ENCODE assay signal across 8 cellular contexts in genomic region chr6:32086661-32087573, GRCh38. TPM values are rescaled to one million over a fixed set of nuclear protein-coding genes. Genes with fewer than 3 reads are reported as not detected.
A peak's percentile ranks its signal among the peaks of the same experiment; 100 is the strongest.
DNase-seq lines count a peak whose midpoint lies in the region; ATAC-seq and TF ChIP-seq lines count a peak whose summit lies in the region.

No MANE protein-coding gene starts in this region.

- DNase-seq in A172 (ENCODE audit: low spot score) (peak; percentile 89), GM20000 (ENCODE audit: low spot score) (peak; percentile 80), WTC11 (ENCODE audit: low spot score) (no peak), heart left ventricle (peak in 2 of 5 donors; percentile 42 to 71), DMS153 treated with DMSO at 0.1 percent for 48 hours (lab: John Stamatoyannopoulos, UW; ENCODE audit: unreplicated experiment) (no peak)
- DNase-seq in stimulated activated naive B cell treated with anti-CD40 and anti-IgM and Interleukin-4, amounts not matched to agents 10 μg/mL and 1 μg/mL and 100 μg/mL, for 72 hours, result peak; percentile 78
- DNase-seq in activated T-helper 2 cell treated with anti-CD3 and anti-CD28 coated beads, Interferon-gamma antibody, Interleukin-2, Interleukin-4, amounts not matched to agents 10 μg/mL and 5 μg/mL and 100 μg/mL, durations not matched to agents 14 hours and 24 hours and 36 hours (ENCODE audit: low spot score), result no peak

- peaks cover 0 to 81% (median 21%) of the 10 kb centered on the region in 9 donors for H3K36me3 ChIP-seq in heart left ventricle

- H3K4me1 ChIP-seq in heart left ventricle, result peaks cover 0 to 48% (median 16%) of the 10 kb centered on the region in 12 donors

- 26 to 65% (median 30%) methylated on average over 10 to 45 of the region's 45 CpGs for WGBS in heart left ventricle, 4 donors

- H3K27me3 Mint-ChIP-seq in WTC11 (ENCODE audit: low read depth), result peaks cover 13% of the 10 kb centered on the region
- H3K27me3 Mint-ChIP-seq in stimulated activated naive B cell treated with anti-CD40 and anti-IgM and Interleukin-4, amounts not matched to agents 10 μg/mL and 1 μg/mL and 100 μg/mL, for 72 hours, result peaks cover 71 to 82% of the 10 kb centered on the region in 2 donors
- peaks cover 62% of the 10 kb centered on the region for H3K27me3 Mint-ChIP-seq in activated T-helper 2 cell treated with anti-CD3 and anti-CD28 coated beads, Interferon-gamma antibody, Interleukin-2, Interleukin-4, amounts not matched to agents 10 μg/mL and 5 μg/mL and 100 μg/mL, durations not matched to agents 14 hours and 24 hours and 36 hours (ENCODE audit: low read depth)

- peak overlapping the region in 11 of 12 donors; percentile 37 to 83 (median 79) for H3K27ac ChIP-seq in heart left ventricle

- no peaks in the 10 kb centered on the region for H3K9me3 Mint-ChIP-seq in WTC11
- no peaks in the 10 kb centered on the region for H3K9me3 Mint-ChIP-seq in stimulated activated naive B cell treated with anti-CD40 and anti-IgM and Interleukin-4, amounts not matched to agents 10 μg/mL and 1 μg/mL and 100 μg/mL, for 72 hours
- H3K9me3 Mint-ChIP-seq in activated T-helper 2 cell treated with anti-CD3 and anti-CD28 coated beads, Interferon-gamma antibody, Interleukin-2, Interleukin-4, amounts not matched to agents 10 μg/mL and 5 μg/mL and 100 μg/mL, durations not matched to agents 14 hours and 24 hours and 36 hours, result no peaks in the 10 kb centered on the region

- no peak for TF ChIP-seq POLR2A in heart left ventricle (IDR thresholded peaks at IDR 0.05)

- peaks cover 16% of the 10 kb centered on the region for H3K4me1 Mint-ChIP-seq in WTC11
- peaks cover 20 to 28% of the 10 kb centered on the region in 2 donors for H3K4me1 Mint-ChIP-seq in stimulated activated naive B cell treated with anti-CD40 and anti-IgM and Interleukin-4, amounts not matched to agents 10 μg/mL and 1 μg/mL and 100 μg/mL, for 72 hours
- H3K4me1 Mint-ChIP-seq in activated T-helper 2 cell treated with anti-CD3 and anti-CD28 coated beads, Interferon-gamma antibody, Interleukin-2, Interleukin-4, amounts not matched to agents 10 μg/mL and 5 μg/mL and 100 μg/mL, durations not matched to agents 14 hours and 24 hours and 36 hours (ENCODE audit: low read depth), result peaks cover 10% of the 10 kb centered on the region

- peaks cover 0 to 17% (median 0%) of the 10 kb centered on the region in 9 donors for H3K27me3 ChIP-seq in heart left ventricle

- no peaks in the 10 kb centered on the region for H3K36me3 Mint-ChIP-seq in WTC11
- H3K36me3 Mint-ChIP-seq in stimulated activated naive B cell treated with anti-CD40 and anti-IgM and Interleukin-4, amounts not matched to agents 10 μg/mL and 1 μg/mL and 100 μg/mL, for 72 hours, result no peaks in the 10 kb centered on the region
- H3K36me3 Mint-ChIP-seq in activated T-helper 2 cell treated with anti-CD3 and anti-CD28 coated beads, Interferon-gamma antibody, Interleukin-2, Interleukin-4, amounts not matched to agents 10 μg/mL and 5 μg/mL and 100 μg/mL, durations not matched to agents 14 hours and 24 hours and 36 hours (ENCODE audit: low read depth), result no peaks in the 10 kb centered on the region

- TF ChIP-seq CTCF in GM20000 (IDR thresholded peaks at IDR 0.05; ENCODE audit: extremely low read depth, missing control alignments), result no peak
- TF ChIP-seq CTCF in WTC11 (IDR thresholded peaks at IDR 0.05), result no peak
- no peak for TF ChIP-seq CTCF in heart left ventricle (IDR thresholded peaks at IDR 0.05)

- POLR2A ChIA-PET in WTC11 (lab: Charles Lee), result interaction anchor here (0.6 kb wide), 1 partner anchor 44 kb away, joined by 9 read pairs; no protein-coding TSS in a partner anchor

- intact Hi-C loops in heart left ventricle (cut with DNase I), result loop anchor here in 3 of 10 donors (5.0 to 10.0 kb wide), 3 partner anchors 35 to 68 kb away; partner anchors contain the start of genes PPT2 (in 2 of the 3) and PRRT1 (in 2 of the 3)
- intact Hi-C loops in activated T-helper 2 cell treated with anti-CD3 and anti-CD28 coated beads, Interferon-gamma antibody, Interleukin-2, Interleukin-4, amounts not matched to agents 10 μg/mL and 5 μg/mL and 100 μg/mL, durations not matched to agents 14 hours and 24 hours and 36 hours (cut with micrococcal nuclease), result loop anchor here (2.0 kb wide), 1 partner anchor 68 kb away; the partner anchor contains the start of gene PPT2

- H3K9me3 ChIP-seq in heart left ventricle, result no peaks in the 10 kb centered on the region

- H3K27ac Mint-ChIP-seq in WTC11, result no peak overlapping the region
- peak overlapping the region; percentile 76 for H3K27ac Mint-ChIP-seq in stimulated activated naive B cell treated with anti-CD40 and anti-IgM and Interleukin-4, amounts not matched to agents 10 μg/mL and 1 μg/mL and 100 μg/mL, for 72 hours
- no peak overlapping the region for H3K27ac Mint-ChIP-seq in activated T-helper 2 cell treated with anti-CD3 and anti-CD28 coated beads, Interferon-gamma antibody, Interleukin-2, Interleukin-4, amounts not matched to agents 10 μg/mL and 5 μg/mL and 100 μg/mL, durations not matched to agents 14 hours and 24 hours and 36 hours

- peak overlapping the region; percentile 55 for H3K4me3 Mint-ChIP-seq in WTC11
- peak overlapping the region; percentile 34 to 41 for H3K4me3 Mint-ChIP-seq in stimulated activated naive B cell treated with anti-CD40 and anti-IgM and Interleukin-4, amounts not matched to agents 10 μg/mL and 1 μg/mL and 100 μg/mL, for 72 hours
- no peak overlapping the region for H3K4me3 Mint-ChIP-seq in activated T-helper 2 cell treated with anti-CD3 and anti-CD28 coated beads, Interferon-gamma antibody, Interleukin-2, Interleukin-4, amounts not matched to agents 10 μg/mL and 5 μg/mL and 100 μg/mL, durations not matched to agents 14 hours and 24 hours and 36 hours (ENCODE audit: low read depth)

- peak; percentile 45 for ATAC-seq in WTC11
- peak in 2 of 4 donors; percentile 27 to 38 for ATAC-seq in heart left ventricle
- ATAC-seq in stimulated activated naive B cell treated with anti-CD40 and anti-IgM and Interleukin-4, amounts not matched to agents 10 μg/mL and 1 μg/mL and 100 μg/mL, for 72 hours (replicated peaks), result peak; percentile 86 to 88
- no peak for ATAC-seq in GM19328 (IDR thresholded peaks at IDR 0.05; ENCODE audit: unreplicated experiment)

- peak overlapping the region in 8 of 12 donors; percentile 10 to 43 (median 33) for H3K4me3 ChIP-seq in heart left ventricle

- CTCF ChIA-PET in WTC11 (lab: Charles Lee), result interaction anchor here (0.5 to 3.3 kb wide), 18 partner anchors 10 to 991 kb away, joined by 3 to 38 read pairs (median 6); partner anchors contain the start of gene ATF6B

TF ChIP-seq in WTC11, 78 proteins besides CTCF, POLR2A, EP300 and RAD21 (continues in another document):
- peak; percentile 47; the same call in 1 of the 2 replicates for TF ChIP-seq ATF2 (CRISPR knock-in tag; IDR thresholded peaks at IDR 0.05; ENCODE audit: borderline replicate concordance, low read depth)

RNA-seq across cellular contexts. Expression of gene TNXB, which starts 22.2 kb away (rescaled TPM):
- 45.0 and 45.7 TPM in 2 replicates for total RNA-seq in A172 (2014; rRNA removed; shearing (Covaris generic))
- total RNA-seq in WTC11 (2021), result 6.4 to 10.9 TPM (median 9.0 TPM) in 3 replicates
- total RNA-seq in heart left ventricle, result 100 to 1,000 TPM in 3 of 9 donors, 10 to 100 TPM in 6; 17.8 to 234 (median 56.9) TPM
- polyA plus RNA-seq in heart left ventricle, result 10 to 100 TPM; 23.8 to 47.9 TPM
- 4.3 and 5.0 TPM in 2 replicates for total RNA-seq in activated T-helper 2 cell treated with anti-CD3 and anti-CD28 coated beads, Interferon-gamma antibody, Interleukin-2, Interleukin-4, amounts not matched to agents 10 μg/mL and 5 μg/mL and 100 μg/mL, durations not matched to agents 14 hours and 24 hours and 36 hours

RNA-seq across cellular contexts. Expression of gene ATF6B, which starts 41.1 kb away (rescaled TPM):
- 19.9 and 22.2 TPM in 2 replicates for total RNA-seq in A172 (2014; rRNA removed; shearing (Covaris generic))
- 46.1 to 49.1 TPM (median 47.5 TPM) in 3 replicates for total RNA-seq in WTC11 (2021)
- 10 to 100 TPM; 11.1 to 56.8 (median 28.7) TPM for total RNA-seq in heart left ventricle
- 10 to 100 TPM; 26.8 to 28.8 TPM for polyA plus RNA-seq in heart left ventricle
- 86.9 and 91.2 TPM in 2 replicates for total RNA-seq in activated T-helper 2 cell treated with anti-CD3 and anti-CD28 coated beads, Interferon-gamma antibody, Interleukin-2, Interleukin-4, amounts not matched to agents 10 μg/mL and 5 μg/mL and 100 μg/mL, durations not matched to agents 14 hours and 24 hours and 36 hours

RNA-seq across cellular contexts. Expression of gene FKBPL, which starts 43.2 kb away (rescaled TPM):
- total RNA-seq in A172 (2014; rRNA removed; shearing (Covaris generic)), result 4.8 and 8.8 TPM in 2 replicates
- total RNA-seq in WTC11 (2021), result 8.2 to 9.0 TPM (median 8.4 TPM) in 3 replicates
- total RNA-seq in heart left ventricle, result 1 to 10 TPM; 1.3 to 3.7 (median 2.9) TPM
- polyA plus RNA-seq in heart left ventricle, result 1 to 10 TPM; 2.9 to 9.3 TPM
- total RNA-seq in activated T-helper 2 cell treated with anti-CD3 and anti-CD28 coated beads, Interferon-gamma antibody, Interleukin-2, Interleukin-4, amounts not matched to agents 10 μg/mL and 5 μg/mL and 100 μg/mL, durations not matched to agents 14 hours and 24 hours and 36 hours, result 5.0 and 5.8 TPM in 2 replicates

RNA-seq across cellular contexts. Expression of gene CYP21A2, which starts 48.7 kb away (rescaled TPM):
- 0.05 TPM in 1 of 2 replicates, not detected in the other for total RNA-seq in A172 (2014; rRNA removed; shearing (Covaris generic))
- total RNA-seq in WTC11 (2021) (1.2 to 1.5 TPM (median 1.4 TPM) in 3 replicates), heart left ventricle (1 to 10 TPM in 1 of 9 donors, under 1 TPM in 6, not detected in 2; 0.14 to 3.0 (median 0.69) TPM)
- 1 to 10 TPM in 1 of 2 donors, under 1 TPM in 1; 0.11 to 1.0 TPM for polyA plus RNA-seq in heart left ventricle
- total RNA-seq in activated T-helper 2 cell treated with anti-CD3 and anti-CD28 coated beads, Interferon-gamma antibody, Interleukin-2, Interleukin-4, amounts not matched to agents 10 μg/mL and 5 μg/mL and 100 μg/mL, durations not matched to agents 14 hours and 24 hours and 36 hours, result 0.25 and 0.39 TPM in 2 replicates

Comparison
In these comparisons a context has a peak if more than half of its experiments do, and no peak if none do; other contexts are left out.
1. DNase-seq: peak in A172 (single experiment), GM20000 (single experiment) and stimulated activated naive B cell treated with anti-CD40 and anti-IgM and Interleukin-4, amounts not matched to agents 10 μg/mL and 1 μg/mL and 100 μg/mL, for 72 hours (single experiment); none in WTC11 (single experiment), activated T-helper 2 cell treated with anti-CD3 and anti-CD28 coated beads, Interferon-gamma antibody, Interleukin-2, Interleukin-4, amounts not matched to agents 10 μg/mL and 5 μg/mL and 100 μg/mL, durations not matched to agents 14 hours and 24 hours and 36 hours (single experiment) and DMS153 treated with DMSO at 0.1 percent for 48 hours (single experiment).